In genomic region chr5:59923465-59923864, GRCh38 we compare ENCODE assay signal across 16 cellular contexts. TPM values are rescaled to one million over a fixed set of nuclear protein-coding genes. Genes with fewer than 3 reads are reported as not detected.
DNase-seq lines count a peak whose midpoint lies in the region; ATAC-seq, FAIRE-seq and TF ChIP-seq lines count a peak whose summit lies in the region.
"Had no signal": no experiment of that assay in that cellular context is flagged by ENCODE, and none has a peak within 500 bp of the region (broad histone marks: within the 10 kb centered on the region; RNA-seq: fewer than 3 reads in every experiment).

No MANE protein-coding gene starts in this region.

- H3K36me3 ChIP-seq in kidney (ENCODE audit: control insufficient read depth in 1 of 2, insufficient read depth in 2 of 2, low read length in 2 of 2) (no peaks in the 10 kb centered on the region), thyroid gland (no peaks in the 10 kb centered on the region)

- FAIRE-seq in kidney (lab: Jason Lieb, UNC), result no peak

- no peak for TF ChIP-seq POLR2A in thyroid gland (IDR thresholded peaks at IDR 0.05)

- WGBS in thyroid gland, 2 donors, result 75 to 90% methylated on average over 3 of the region's 3 CpGs

- no peak overlapping the region for H3K9ac ChIP-seq in kidney (ENCODE audit: low read length in 2 of 2)

- H3K4me1 ChIP-seq in kidney (ENCODE audit: control insufficient read depth in 1 of 2, insufficient read depth in 1 of 2, low read depth in 1 of 2, low read length in 2 of 2) (no peaks in the 10 kb centered on the region), thyroid gland (no peaks in the 10 kb centered on the region)

- H3K27ac ChIP-seq in kidney (ENCODE audit: low read depth in 2 of 2, low read length in 2 of 2) (no peak overlapping the region), thyroid gland (no peak overlapping the region)

- TF ChIP-seq CTCF in HFF-Myc (IDR thresholded peaks at IDR 0.05; ENCODE audit: low read depth, low read length, missing control alignments) (peak; percentile 40), kidney (IDR thresholded peaks at IDR 0.05; ENCODE audit: borderline replicate concordance, extremely low read depth, insufficient read depth) (peak; percentile 26), thyroid gland (IDR thresholded peaks at IDR 0.05) (no peak)

- H3K27me3 ChIP-seq in thyroid gland, result no peaks in the 10 kb centered on the region

- ATAC-seq in GM18517 (IDR thresholded peaks at IDR 0.05; ENCODE audit: unreplicated experiment), result no peak
- ATAC-seq: CD8-positive, alpha-beta T cell; left colon; naive thymus-derived CD4-positive, alpha-beta T cell had no signal

- H3K9me3 ChIP-seq in kidney (ENCODE audit: control insufficient read depth in 1 of 2, low read length in 2 of 2), result no peaks in the 10 kb centered on the region
- H3K9me3 ChIP-seq in thyroid gland, result no peaks in the 10 kb centered on the region

- peak; percentile 15 for DNase-seq in AG20443 (ENCODE audit: low spot score)
- DNase-seq in HFF-Myc (ENCODE audit: extremely low read depth, low read depth), result peak; percentile 10
- DNase-seq in amniotic epithelial cell (ENCODE audit: low read depth), result peak; percentile 58
- DNase-seq in kidney, result no peak
- DNase-seq in activated effector memory CD4-positive, alpha-beta T cell treated with anti-CD3 and anti-CD28 coated beads, Interleukin-2, amount 50 U/mL, for 16 hours, result no peak
- DNase-seq in thyroid gland, result no peak
- no peak for DNase-seq in activated CD4-positive, alpha-beta T cell treated with anti-CD3 and anti-CD28 coated beads for 4 hours
- DNase-seq: activated CD4-positive, CD25-positive, alpha-beta regulatory T cell; activated T-cell treated with anti-CD3 and anti-CD28 coated beads for 4 hours; amniotic stem cell; CD8-positive, alpha-beta T cell; glutamatergic neuron; left colon; naive thymus-derived CD4-positive, alpha-beta T cell; NCI-H2171 treated with DMSO at 0.1 percent for 48 hours had no signal

- intact Hi-C loops in kidney (cut with DNase I), result no loop called here
- intact Hi-C loops in thyroid gland (cut with DNase I), result no loop called here

- H3K4me3 ChIP-seq in HFF-Myc (replicated peaks; ENCODE audit: low read depth, low read length) (no peak overlapping the region), kidney (ENCODE audit: low read length in 2 of 2) (no peak overlapping the region), thyroid gland (replicated peaks in 1 of 3) (no peak overlapping the region)

RNA-seq across cellular contexts. Expression of gene PDE4D, which starts 29.9 kb away (rescaled TPM):
- 78.9 TPM for total RNA-seq in kidney
- 9.2 TPM for polyA plus RNA-seq in kidney (ENCODE audit: insufficient read depth, low read depth, low replicate concordance)
- 10 to 100 TPM; 14.7 to 36.3 (median 24.7) TPM for total RNA-seq in thyroid gland

Comparison
In these comparisons a context has a peak if more than half of its experiments do, and no peak if none do; other contexts are left out.
1. DNase-seq: peak in AG20443 (single experiment), HFF-Myc (single experiment) and amniotic epithelial cell (single experiment); none in kidney (single experiment), activated effector memory CD4-positive, alpha-beta T cell treated with anti-CD3 and anti-CD28 coated beads, Interleukin-2, amount 50 U/mL, for 16 hours (single experiment), thyroid gland (0 of 2) and activated CD4-positive, alpha-beta T cell treated with anti-CD3 and anti-CD28 coated beads for 4 hours (0 of 2).
2. CTCF ChIP-seq: peak in HFF-Myc (single experiment) and kidney (single experiment); none in thyroid gland (0 of 6).